Comparison of ENCODE assay signal across 2 cellular contexts in genomic region chr7:98194186-98194585, GRCh38.
TF ChIP-seq lines count a peak whose summit lies in the region.

No MANE protein-coding gene starts in this region.

TF ChIP-seq in HEK293, 187 proteins besides CTCF, POLR2A, EP300 and RAD21 (continued from another document):
- no peak for TF ChIP-seq ZNF26 (tag by site-specific recombination; IDR thresholded peaks at IDR 0.05)
- TF ChIP-seq ZNF211 (tag by site-specific recombination; IDR thresholded peaks at IDR 0.05; ENCODE audit: low read depth), result no peak
- TF ChIP-seq ZNF777 (tag by site-specific recombination; IDR thresholded peaks at IDR 0.05; ENCODE audit: borderline replicate concordance), result no peak
- TF ChIP-seq KLF7 (tag by site-specific recombination; IDR thresholded peaks at IDR 0.05; ENCODE audit: borderline replicate concordance), result no peak
TF ChIP-seq in HEK293: peak in this region for 1.

TF ChIP-seq in HEK293T, 16 proteins besides CTCF, POLR2A, EP300 and RAD21 (continued from another document):
- TF ChIP-seq SUZ12 (IDR thresholded peaks at IDR 0.05) (no peak), NFRKB (IDR thresholded peaks at IDR 0.05) (no peak), CTBP1 (IDR thresholded peaks at IDR 0.05; ENCODE audit: borderline replicate concordance) (no peak), SP1 (IDR thresholded peaks at IDR 0.05) (no peak), L3MBTL2 (conservative IDR thresholded peaks at IDR 0.05) (no peak), FOXM1 (IDR thresholded peaks at IDR 0.05; ENCODE audit: borderline replicate concordance) (no peak), ZNF384 (IDR thresholded peaks at IDR 0.05) (no peak), TARDBP (IDR thresholded peaks at IDR 0.05) (no peak)
TF ChIP-seq in HEK293T: peak in this region for 0.
